Comparison of ENCODE assay signal across 39 cellular contexts in the genomic region with DNA sequence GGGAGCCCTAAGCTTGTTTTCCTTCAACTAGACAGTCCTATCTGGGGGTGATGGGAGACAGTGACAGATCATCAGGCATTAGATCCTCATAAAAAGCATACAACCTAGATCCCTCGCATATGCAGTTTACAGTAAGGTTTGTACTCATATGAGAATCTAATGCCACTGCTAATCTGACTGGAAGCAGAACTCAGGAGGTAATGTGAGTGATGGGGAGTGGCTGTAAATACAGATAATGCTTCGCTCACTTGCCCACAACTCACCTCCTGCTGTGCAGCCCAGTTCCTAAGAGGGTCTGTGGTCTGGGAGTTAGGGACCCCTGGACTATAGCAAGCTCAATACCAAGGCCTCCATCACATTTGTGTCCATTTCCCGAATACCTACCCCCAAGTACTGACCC.
"Had no signal": no experiment of that assay in that cellular context is flagged by ENCODE, and none has a peak within 500 bp of the region (broad histone marks: within the 10 kb centered on the region; RNA-seq: fewer than 3 reads in every experiment).

No MANE protein-coding gene starts in this region.

- H3K9me3 Mint-ChIP-seq: activated naive CD4-positive, alpha-beta T cell treated with anti-CD3 and anti-CD28 coated beads for 36 hours; activated naive CD4-positive, alpha-beta T cell treated with anti-CD3 and anti-CD28 coated beads, Interleukin-2, amount 10 ng/mL, durations not matched to agents 7 days and 5 days; activated naive CD4-positive, alpha-beta T cell treated with anti-CD3 and anti-CD28 coated beads, Interleukin-2, amount 50 U/mL, for 24 hours; activated naive CD8-positive, alpha-beta T cell treated with anti-CD3 and anti-CD28 coated beads for 36 hours; activated naive CD8-positive, alpha-beta T cell treated with anti-CD3 and anti-CD28 coated beads, Interleukin-2, amount 50 U/mL, for 24 hours; activated T-helper 17 cell treated with anti-CD3 and anti-CD28 coated beads, Interleukin-2, amount 50 U/mL, for 72 hours; central memory CD8-positive, alpha-beta T cell had no signal

- FAIRE-seq: astrocyte had no signal

- H3K27ac ChIP-seq: adrenal gland, ascending aorta, body of pancreas, brain microvascular endothelial cell, breast epithelium, cardiac muscle cell had no signal

- H3K9me3 ChIP-seq: adrenal gland, ascending aorta, body of pancreas had no signal

- H3K36me3 ChIP-seq: adrenal gland, ascending aorta, brain microvascular endothelial cell, breast epithelium, cardiac muscle cell had no signal

- H3K4me3 Mint-ChIP-seq: activated naive CD4-positive, alpha-beta T cell treated with anti-CD3 and anti-CD28 coated beads for 36 hours; activated naive CD4-positive, alpha-beta T cell treated with anti-CD3 and anti-CD28 coated beads, Interleukin-2, amount 10 ng/mL, durations not matched to agents 7 days and 5 days; activated naive CD4-positive, alpha-beta T cell treated with anti-CD3 and anti-CD28 coated beads, Interleukin-2, amount 50 U/mL, for 24 hours; activated naive CD8-positive, alpha-beta T cell; activated naive CD8-positive, alpha-beta T cell treated with anti-CD3 and anti-CD28 coated beads for 36 hours; activated naive CD8-positive, alpha-beta T cell treated with anti-CD3 and anti-CD28 coated beads, Interleukin-2, amount 10 ng/mL, durations not matched to agents 7 days and 5 days; activated naive CD8-positive, alpha-beta T cell treated with anti-CD3 and anti-CD28 coated beads, Interleukin-2, amount 50 U/mL, for 24 hours; activated T-cell treated with anti-CD3 and anti-CD28 coated beads, Interleukin-2, amount 50 U/mL, for 24 hours; activated T-cell treated with anti-CD3 and anti-CD28 coated beads, Interleukin-2, amount 50 U/mL, for 4 hours; activated T-cell treated with anti-CD3 and anti-CD28 coated beads, Interleukin-2, amount 50 U/mL, for 72 hours; activated T-helper 1 cell treated with anti-CD3 and anti-CD28 coated beads, Interleukin-12 subunit alpha, Interleukin-12 subunit beta, Interleukin-2, Interleukin-4 antibody, amounts not matched to agents 30 ng/mL and 10 ng/mL and 1 ng/mL, durations not matched to agents 14 hours and 24 hours and 36 hours; activated T-helper 17 cell treated with anti-CD3 and anti-CD28 coated beads, Interleukin-2, amount 50 U/mL, for 72 hours; brain; central memory CD8-positive, alpha-beta T cell had no signal

- H3K4me3 ChIP-seq: adrenal gland, ascending aorta, body of pancreas, breast epithelium, cardiac muscle cell had no signal

- DNase-seq: activated effector memory CD4-positive, alpha-beta T cell treated with anti-CD3 and anti-CD28 coated beads, Interleukin-2, amount 50 U/mL, for 16 hours; activated effector memory CD4-positive, alpha-beta T cell treated with Interleukin-2 at 50 U/mL for 16 hours; activated gamma-delta T cell; activated gamma-delta T cell treated with Interleukin-2 at 50 U/mL for 16 hours; activated naive CD4-positive, alpha-beta T cell; activated naive CD4-positive, alpha-beta T cell treated with anti-CD3 and anti-CD28 coated beads for 36 hours; activated naive CD4-positive, alpha-beta T cell treated with anti-CD3 and anti-CD28 coated beads, Interleukin-2, amount 10 ng/mL, durations not matched to agents 7 days and 5 days; activated naive CD4-positive, alpha-beta T cell treated with anti-CD3 and anti-CD28 coated beads, Interleukin-2, amount 50 U/mL, for 16 hours; activated naive CD4-positive, alpha-beta T cell treated with Interleukin-2 at 50 U/mL for 16 hours; activated naive CD8-positive, alpha-beta T cell treated with anti-CD3 and anti-CD28 coated beads for 36 hours; activated naive CD8-positive, alpha-beta T cell treated with anti-CD3 and anti-CD28 coated beads, Interleukin-2, amount 10 ng/mL, durations not matched to agents 7 days and 5 days; activated naive CD8-positive, alpha-beta T cell treated with anti-CD3 and anti-CD28 coated beads, Interleukin-2, amount 50 U/mL, for 24 hours; activated T-cell treated with anti-CD3 and anti-CD28 coated beads, Interleukin-2, amount 50 U/mL, for 1 hour; activated T-cell treated with anti-CD3 and anti-CD28 coated beads, Interleukin-2, amount 50 U/mL, for 24 hours; activated T-cell treated with anti-CD3 and anti-CD28 coated beads, Interleukin-2, amount 50 U/mL, for 4 hours; activated T-cell treated with anti-CD3 and anti-CD28 coated beads, Interleukin-2, amount 50 U/mL, for 48 hours; activated T-cell treated with anti-CD3 and anti-CD28 coated beads, Interleukin-2, amount 50 U/mL, for 72 hours; adrenal gland; amniotic stem cell; amygdala; anterior cingulate cortex; aorta; body of pancreas; brain microvascular endothelial cell; caudate nucleus; central memory CD4-positive, alpha-beta T cell; cerebellar nuclear complex had no signal

- H3K4me1 Mint-ChIP-seq: activated naive CD4-positive, alpha-beta T cell treated with anti-CD3 and anti-CD28 coated beads, Interleukin-2, amount 10 ng/mL, durations not matched to agents 7 days and 5 days; activated naive CD4-positive, alpha-beta T cell treated with anti-CD3 and anti-CD28 coated beads, Interleukin-2, amount 50 U/mL, for 24 hours; activated naive CD8-positive, alpha-beta T cell treated with anti-CD3 and anti-CD28 coated beads for 36 hours; activated naive CD8-positive, alpha-beta T cell treated with anti-CD3 and anti-CD28 coated beads, Interleukin-2, amount 10 ng/mL, durations not matched to agents 7 days and 5 days; activated naive CD8-positive, alpha-beta T cell treated with anti-CD3 and anti-CD28 coated beads, Interleukin-2, amount 50 U/mL, for 24 hours; activated T-helper 17 cell treated with anti-CD3 and anti-CD28 coated beads, Interleukin-2, amount 50 U/mL, for 72 hours; brain; central memory CD8-positive, alpha-beta T cell had no signal

- H3K27me3 ChIP-seq: adrenal gland, ascending aorta, body of pancreas, brain microvascular endothelial cell, breast epithelium, cardiac muscle cell had no signal

- H3K27ac Mint-ChIP-seq: activated naive CD4-positive, alpha-beta T cell treated with anti-CD3 and anti-CD28 coated beads for 36 hours; activated naive CD4-positive, alpha-beta T cell treated with anti-CD3 and anti-CD28 coated beads, Interleukin-2, amount 10 ng/mL, durations not matched to agents 7 days and 5 days; activated naive CD4-positive, alpha-beta T cell treated with anti-CD3 and anti-CD28 coated beads, Interleukin-2, amount 50 U/mL, for 24 hours; activated naive CD4-positive, alpha-beta T cell treated with anti-CD3 and anti-CD28 coated beads, Interleukin-2, amount 50 U/mL, for 72 hours; activated naive CD8-positive, alpha-beta T cell; activated naive CD8-positive, alpha-beta T cell treated with anti-CD3 and anti-CD28 coated beads for 36 hours; activated naive CD8-positive, alpha-beta T cell treated with anti-CD3 and anti-CD28 coated beads, Interleukin-2, amount 10 ng/mL, durations not matched to agents 7 days and 5 days; activated naive CD8-positive, alpha-beta T cell treated with anti-CD3 and anti-CD28 coated beads, Interleukin-2, amount 50 U/mL, for 24 hours; activated T-cell treated with anti-CD3 and anti-CD28 coated beads, Interleukin-2, amount 50 U/mL, for 24 hours; activated T-cell treated with anti-CD3 and anti-CD28 coated beads, Interleukin-2, amount 50 U/mL, for 72 hours; activated T-helper 1 cell treated with anti-CD3 and anti-CD28 coated beads, Interleukin-12 subunit alpha, Interleukin-12 subunit beta, Interleukin-2, Interleukin-4 antibody, amounts not matched to agents 30 ng/mL and 10 ng/mL and 1 ng/mL, durations not matched to agents 14 hours and 24 hours and 36 hours; activated T-helper 17 cell treated with anti-CD3 and anti-CD28 coated beads, Interleukin-2, amount 50 U/mL, for 72 hours; activated T-helper 2 cell treated with anti-CD3 and anti-CD28 coated beads, Interferon-gamma antibody, Interleukin-2, Interleukin-4, amounts not matched to agents 10 μg/mL and 5 μg/mL and 100 μg/mL, durations not matched to agents 14 hours and 24 hours and 36 hours; brain had no signal

- H3K36me3 Mint-ChIP-seq: activated naive CD4-positive, alpha-beta T cell treated with anti-CD3 and anti-CD28 coated beads, Interleukin-2, amount 10 ng/mL, durations not matched to agents 7 days and 5 days; activated naive CD4-positive, alpha-beta T cell treated with anti-CD3 and anti-CD28 coated beads, Interleukin-2, amount 50 U/mL, for 24 hours; activated naive CD8-positive, alpha-beta T cell; activated naive CD8-positive, alpha-beta T cell treated with anti-CD3 and anti-CD28 coated beads for 36 hours; activated naive CD8-positive, alpha-beta T cell treated with anti-CD3 and anti-CD28 coated beads, Interleukin-2, amount 10 ng/mL, durations not matched to agents 7 days and 5 days; brain had no signal

- H3K4me1 ChIP-seq: ascending aorta, body of pancreas, breast epithelium had no signal

- H3K27me3 Mint-ChIP-seq: activated naive CD8-positive, alpha-beta T cell had no signal

- ATAC-seq: activated naive CD4-positive, alpha-beta T cell treated with anti-CD3 and anti-CD28 coated beads, Interleukin-2, amount 50 U/mL, for 72 hours; activated naive CD8-positive, alpha-beta T cell treated with anti-CD3 and anti-CD28 coated beads, Interleukin-2, amount 50 U/mL, for 24 hours; activated T-cell treated with anti-CD3 and anti-CD28 coated beads, Interleukin-2, amount 50 U/mL, for 4 hours; activated T-cell treated with anti-CD3 and anti-CD28 coated beads, Interleukin-2, amount 50 U/mL, for 72 hours; activated T-helper 17 cell treated with anti-CD3 and anti-CD28 coated beads, Interleukin-2, amount 50 U/mL, for 72 hours; body of pancreas had no signal
